Comparison of ENCODE assay signal across 18 cellular contexts in genomic region chr19:49770529-49770928, GRCh38. TPM values are rescaled to one million over a fixed set of nuclear protein-coding genes. Genes with fewer than 3 reads are reported as not detected.
DNase-seq lines count a peak whose midpoint lies in the region; ATAC-seq, FAIRE-seq and TF ChIP-seq lines count a peak whose summit lies in the region.
"Had no signal": no experiment of that assay in that cellular context is flagged by ENCODE, and none has a peak within 500 bp of the region (broad histone marks: within the 10 kb centered on the region; RNA-seq: fewer than 3 reads in every experiment).

No MANE protein-coding gene starts in this region.

- H3K4me1 ChIP-seq in mammary epithelial cell (ENCODE audit: insufficient read depth, low read length), result peaks cover 22% of the 10 kb centered on the region
- no peaks in the 10 kb centered on the region for H3K4me1 ChIP-seq in H9 (ENCODE audit: insufficient read depth, low read length)
- peaks cover 52 to 72% of the 10 kb centered on the region in 2 experiments for H3K4me1 ChIP-seq in K562 (replicated peaks in 1 of 2; ENCODE audit: control insufficient read depth in 2 of 2, insufficient read depth in 2 of 2, low read length in 2 of 2)

- H3K9me3 Mint-ChIP-seq in MCF 10A (ENCODE audit: unreplicated experiment) (no peaks in the 10 kb centered on the region), H9 (no peaks in the 10 kb centered on the region)
- no peaks in the 10 kb centered on the region for H3K9me3 Mint-ChIP-seq in natural killer cell treated with Interleukin-12 subunit alpha and Interleukin-12 subunit beta and Interleukin-15 and Interleukin-18, amount 100 ng/mL, for 72 hours
- H3K9me3 Mint-ChIP-seq: CD14-positive monocyte; CD8-positive, alpha-beta T cell had no signal

- no peak overlapping the region for H3K23ac ChIP-seq in H9 (ENCODE audit: insufficient read length, low read depth, low read length)

- no peak overlapping the region for H2BK5ac ChIP-seq in H9 (ENCODE audit: insufficient read length, low read length)

- H3K27me3 Mint-ChIP-seq in MCF 10A (ENCODE audit: insufficient read depth, unreplicated experiment) (no peaks in the 10 kb centered on the region), H9 (ENCODE audit: low read depth) (no peaks in the 10 kb centered on the region; the same call in 1 of the 2 replicates)
- H3K27me3 Mint-ChIP-seq in natural killer cell treated with Interleukin-12 subunit alpha and Interleukin-12 subunit beta and Interleukin-15 and Interleukin-18, amount 100 ng/mL, for 72 hours, result no peaks in the 10 kb centered on the region

- H3K9me3 ChIP-seq in mammary epithelial cell (replicated peaks; ENCODE audit: insufficient read depth, low read length) (no peaks in the 10 kb centered on the region), H9 (ENCODE audit: control insufficient read depth, low read depth, low read length) (no peaks in the 10 kb centered on the region), K562 (replicated peaks; ENCODE audit: control insufficient read depth, insufficient read depth, low read depth, low read length) (no peaks in the 10 kb centered on the region)
- H3K9me3 ChIP-seq: BLaER1 had no signal

- no peak for TF ChIP-seq CTCF in MCF 10A (IDR thresholded peaks at IDR 0.05; ENCODE audit: unreplicated experiment)
- no peak for TF ChIP-seq CTCF in mammary epithelial cell (conservative IDR thresholded peaks at IDR 0.05 in 1 of 2, IDR thresholded peaks at IDR 0.05 in 1 of 2; ENCODE audit: extremely low read depth in 1 of 2, insufficient read depth in 1 of 2, low read depth in 1 of 2, low read length in 2 of 2)
- no peak for TF ChIP-seq CTCF in H9 (conservative IDR thresholded peaks at IDR 0.05)
- TF ChIP-seq CTCF in K562 (IDR thresholded peaks at IDR 0.05 in 2 of 3, conservative IDR thresholded peaks at IDR 0.05 in 1 of 3; ENCODE audit: insufficient read depth in 2 of 3, low read depth in 1 of 3, low read length in 3 of 3), result no peak

- in situ Hi-C loops in mammary epithelial cell (cut with MboI; ENCODE audit: low sequenced_read_pairs in 2 of 2) (no loop called here), K562 (cut with MboI) (no loop called here)

- no peak for FAIRE-seq in K562 (lab: Jason Lieb, UNC)

- H4K91ac ChIP-seq in H9 (ENCODE audit: insufficient read length, low read depth, low read length), result no peak overlapping the region

- H2BK120ac ChIP-seq in H9 (ENCODE audit: low read depth, low read length, poor library complexity, severe bottlenecking), result no peak overlapping the region

- H2BK20ac ChIP-seq in H9 (ENCODE audit: low read depth, low read length, poor library complexity, severe bottlenecking), result no peak overlapping the region

- H3K14ac ChIP-seq in H9 (ENCODE audit: insufficient read depth, low read length), result no peak overlapping the region

- no peak overlapping the region for H3K4ac ChIP-seq in H9 (ENCODE audit: low read depth, low read length)

- 95% methylated on average over 7 of the region's 8 CpGs for WGBS in mammary epithelial cell (ENCODE audit: low coverage, missing lambda C conversion rate)
- WGBS in H9 (ENCODE audit: extremely low coverage, insufficient read length, low lambda C conversion rate), result no CpG with 5 or more reads among the region's 8 CpGs
- WGBS in K562 (ENCODE audit: insufficient coverage, low coverage, missing lambda C conversion rate), result 60% methylated on average over 8 of the region's 8 CpGs

- intact Hi-C loops in MCF 10A (cut with micrococcal nuclease) (no loop called here), mammary epithelial cell (cut with micrococcal nuclease) (no loop called here), K562 (cut with micrococcal nuclease) (no loop called here)

- H3K36me3 ChIP-seq in mammary epithelial cell (ENCODE audit: insufficient read depth, low read length) (no peaks in the 10 kb centered on the region), K562 (ENCODE audit: control insufficient read depth, insufficient read depth, low read length) (peaks cover 50% of the 10 kb centered on the region)

- H3K27ac ChIP-seq in mammary epithelial cell (ENCODE audit: insufficient read depth, low read depth, low read length) (no peak overlapping the region), H9 (ENCODE audit: insufficient read length, low read depth, low read length) (no peak overlapping the region), K562 (ENCODE audit: extremely low read depth, low read depth, low read length) (peak overlapping the region; percentile 1; the same call in 1 of the 3 replicates)
- H3K27ac ChIP-seq: BLaER1 had no signal

- H3K27me3 ChIP-seq in mammary epithelial cell (ENCODE audit: insufficient read depth, low read length), result no peaks in the 10 kb centered on the region
- no peaks in the 10 kb centered on the region for H3K27me3 ChIP-seq in H9 (ENCODE audit: insufficient read depth, low read length)
- no peaks in the 10 kb centered on the region for H3K27me3 ChIP-seq in K562 (ENCODE audit: control insufficient read depth in 2 of 2, insufficient read depth in 2 of 2, low read length in 2 of 2)
- H3K27me3 ChIP-seq: BLaER1 had no signal

- H3K27ac Mint-ChIP-seq in MCF 10A (ENCODE audit: low read depth, unreplicated experiment), result peak overlapping the region; percentile 27
- peak overlapping the region in 2 of 3 experiments; percentile 29 to 42; a peak in 1 of 7 replicates for H3K27ac Mint-ChIP-seq in H9
- H3K27ac Mint-ChIP-seq in natural killer cell treated with Interleukin-12 subunit alpha and Interleukin-12 subunit beta and Interleukin-15 and Interleukin-18, amount 100 ng/mL, for 72 hours, result peak overlapping the region in 1 of 2 donors; percentile 83
- H3K27ac Mint-ChIP-seq: CD8-positive, alpha-beta T cell had no signal

- BruUV-seq in MCF 10A (replicated peaks; lab: Mats Ljungman, UMichigan), result no TSS peak
- BruUV-seq in mammary epithelial cell (replicated peaks; lab: Mats Ljungman, UMichigan), result no TSS peak
- no TSS peak for BruUV-seq in K562 (replicated peaks; lab: Mats Ljungman, UMichigan)

- no peak overlapping the region for H4K8ac ChIP-seq in H9 (replicated peaks; ENCODE audit: insufficient read length, low read depth, low read length)

- H2AK5ac ChIP-seq in H9 (ENCODE audit: insufficient read length, low read length), result no peak overlapping the region

- ATAC-seq in K562, result no peak
- ATAC-seq in natural killer cell treated with Interleukin-12 subunit alpha and Interleukin-12 subunit beta and Interleukin-15 and Interleukin-18, amount 100 ng/mL, for 72 hours, result no peak
- ATAC-seq: CD8-positive, alpha-beta T cell had no signal

- no peak for TF ChIP-seq POLR2A in K562 (conservative IDR thresholded peaks at IDR 0.05)

- H3K9me1 ChIP-seq in K562 (ENCODE audit: control insufficient read depth, insufficient read depth, low read length), result no peaks in the 10 kb centered on the region

- POLR2A ChIA-PET in MCF 10A (lab: Yijun Ruan, JAX) (interaction anchor here (0.9 kb wide), 1 partner anchor 47 kb away, joined by 3 read pairs; the partner anchor contains the start of gene MED25), K562 (lab: Yijun Ruan, JAX) (no interaction called here)

- peaks cover 22% of the 10 kb centered on the region for H3K36me3 Mint-ChIP-seq in MCF 10A (ENCODE audit: insufficient read depth, unreplicated experiment)
- H3K36me3 Mint-ChIP-seq in H9 (ENCODE audit: insufficient read depth in 1 of 3, low read depth in 3 of 3), result peaks cover 2 to 13% (median 6%) of the 10 kb centered on the region in 3 experiments; a peak in 6 of 7 replicates
- no peaks in the 10 kb centered on the region for H3K36me3 Mint-ChIP-seq in natural killer cell treated with Interleukin-12 subunit alpha and Interleukin-12 subunit beta and Interleukin-15 and Interleukin-18, amount 100 ng/mL, for 72 hours

- H3K4me3 Mint-ChIP-seq in MCF 10A (ENCODE audit: unreplicated experiment) (no peak overlapping the region), H9 (no peak overlapping the region)
- H3K4me3 Mint-ChIP-seq in natural killer cell treated with Interleukin-12 subunit alpha and Interleukin-12 subunit beta and Interleukin-15 and Interleukin-18, amount 100 ng/mL, for 72 hours, result peak overlapping the region; percentile 29
- H3K4me3 Mint-ChIP-seq: CD14-positive monocyte; CD8-positive, alpha-beta T cell had no signal

- H3K23me2 ChIP-seq in H9 (ENCODE audit: insufficient read length, low read depth, low read length, poor library complexity, severe bottlenecking), result peaks cover 12% of the 10 kb centered on the region

- H3K79me2 ChIP-seq in mammary epithelial cell (ENCODE audit: insufficient read depth, low read length), result peaks cover 69% of the 10 kb centered on the region
- H3K79me2 ChIP-seq in H9 (ENCODE audit: insufficient read depth, low read length), result peaks cover 4% of the 10 kb centered on the region; the same call in 1 of the 2 replicates
- peaks cover 79% of the 10 kb centered on the region for H3K79me2 ChIP-seq in K562 (ENCODE audit: control insufficient read depth, insufficient read depth, low read length)

- H3K9ac ChIP-seq in mammary epithelial cell (ENCODE audit: insufficient read depth, low read length) (no peak overlapping the region), H9 (ENCODE audit: extremely low read depth, insufficient read length, low read length) (no peak overlapping the region), K562 (ENCODE audit: insufficient read depth in 1 of 2, low read depth in 2 of 2, low read length in 2 of 2) (peak overlapping the region in 1 of 2 experiments; percentile 81; a peak in 1 of 4 replicates)
- H3K9ac ChIP-seq: BLaER1 had no signal

- H3K18ac ChIP-seq in H9 (ENCODE audit: insufficient read length, low read depth, low read length), result no peak overlapping the region

- H3K4me3 ChIP-seq in mammary epithelial cell (replicated peaks in 1 of 3; ENCODE audit: insufficient read depth in 1 of 3, low read depth in 2 of 3, low read length in 3 of 3), result no peak overlapping the region
- no peak overlapping the region for H3K4me3 ChIP-seq in K562
- H3K4me3 ChIP-seq: BLaER1 had no signal

- dilution Hi-C loops in mammary epithelial cell (cut with HindIII; ENCODE audit: low sequenced_read_pairs), result no loop called here

- no peaks in the 10 kb centered on the region for H4K20me1 ChIP-seq in mammary epithelial cell (ENCODE audit: insufficient read depth, low read length)
- H4K20me1 ChIP-seq in H9 (ENCODE audit: control insufficient read depth, insufficient read depth, insufficient read length), result no peaks in the 10 kb centered on the region
- H4K20me1 ChIP-seq in K562 (replicated peaks; ENCODE audit: control insufficient read depth, insufficient read depth, low read length), result peaks cover 3% of the 10 kb centered on the region; the same call in 1 of the 2 replicates

- no peak overlapping the region for H3K4me2 ChIP-seq in mammary epithelial cell (ENCODE audit: insufficient read depth, low read depth, low read length)
- no peak overlapping the region for H3K4me2 ChIP-seq in H9 (ENCODE audit: insufficient read depth, insufficient read length, low read length)
- 0 out of 2 replicates have a peak overlapping the region, but pooled peaks have one; percentile 16 for H3K4me2 ChIP-seq in K562 (ENCODE audit: insufficient read depth, low read length)
- H3K4me2 ChIP-seq: BLaER1 had no signal

- CTCF ChIA-PET in MCF 10A (lab: Yijun Ruan, JAX), result interaction anchor here (0.6 kb wide), 1 partner anchor 1856 kb away, joined by 3 read pairs; no protein-coding TSS in a partner anchor
- CTCF ChIA-PET in mammary epithelial cell (lab: Charles Lee; ENCODE audit: low non-redundant PET), result no interaction called here
- CTCF ChIA-PET in K562 (lab: Yijun Ruan, JAX; ENCODE audit: low intra/inter-chr PET ratio), result no interaction called here

- peaks cover 37% of the 10 kb centered on the region for H3K4me1 Mint-ChIP-seq in MCF 10A (ENCODE audit: insufficient read depth, unreplicated experiment)
- H3K4me1 Mint-ChIP-seq in H9, result peaks cover 20 to 22% of the 10 kb centered on the region in 2 experiments
- peaks cover 52 to 60% of the 10 kb centered on the region in 2 donors for H3K4me1 Mint-ChIP-seq in natural killer cell treated with Interleukin-12 subunit alpha and Interleukin-12 subunit beta and Interleukin-15 and Interleukin-18, amount 100 ng/mL, for 72 hours (ENCODE audit: low read depth in 2 of 2)

- TF ChIP-seq RAD21 in K562 (CRISPR knock-in tag; conservative IDR thresholded peaks at IDR 0.05 in 1 of 2, IDR thresholded peaks at IDR 0.05 in 1 of 2), result no peak

- DNase-seq in MCF 10A (ENCODE audit: unreplicated experiment) (no peak), mammary epithelial cell (no peak), H9 (no peak), K562 (ENCODE audit: extremely low read depth in 1 of 4, low spot score in 3 of 4) (peak in 1 of 4 experiments; percentile 50), ureter (ENCODE audit: low spot score) (no peak), foreskin melanocyte (no peak), NOMO-1 (lab: John Stamatoyannopoulos, UW; ENCODE audit: unreplicated experiment in 2 of 2) (no peak)
- no peak for DNase-seq in natural killer cell treated with Interleukin-12 subunit alpha and Interleukin-12 subunit beta and Interleukin-15 and Interleukin-18, amount 100 ng/mL, for 72 hours (ENCODE audit: low spot score)
- DNase-seq: 8988T; Calu3; CD8-positive, alpha-beta T cell; DMS79 treated with DMSO at 0.1 percent for 48 hours; GF-D8; GOT3 had no signal

- H2BK15ac ChIP-seq in H9 (ENCODE audit: low read depth, low read length), result no peak overlapping the region

- H3K79me1 ChIP-seq in H9 (ENCODE audit: insufficient read depth, low read depth, low read length, poor library complexity, severe bottlenecking), result peaks cover 7% of the 10 kb centered on the region

- no peak overlapping the region for H2BK12ac ChIP-seq in H9 (ENCODE audit: insufficient read length, low read depth, low read length)

- H3T11ph ChIP-seq in H9 (ENCODE audit: low read length), result no peak overlapping the region

- no peak overlapping the region for H2AFZ ChIP-seq in mammary epithelial cell (ENCODE audit: low read depth, low read length)
- no peak overlapping the region for H2AFZ ChIP-seq in H9 (ENCODE audit: low read length)
- H2AFZ ChIP-seq in K562 (ENCODE audit: low read depth, low read length), result no peak overlapping the region

- no peak for TF ChIP-seq EP300 in K562 (IDR thresholded peaks at IDR 0.05; ENCODE audit: low read length)

- no peak overlapping the region for H4K5ac ChIP-seq in H9 (ENCODE audit: insufficient read length, low read depth, low read length)

- no peak overlapping the region for H3K56ac ChIP-seq in H9 (ENCODE audit: insufficient read length, low read depth, low read length)

RNA-seq across cellular contexts. Expression of gene AP2A1, which starts 3.7 kb away (rescaled TPM):
- total RNA-seq in MCF 10A (2022), result 70.5 and 80.0 TPM in 2 replicates
- total RNA-seq in mammary epithelial cell, result 10 to 100 TPM; 70.3 to 98.8 TPM
- 78.2 TPM for polyA plus RNA-seq in mammary epithelial cell
- polyA minus RNA-seq in mammary epithelial cell, result 70.8 TPM
- 108 and 109 TPM in 2 replicates for total RNA-seq in H9 (2021)
- 142 and 352 TPM in 2 replicates for total RNA-seq in K562 (2011; cell fraction: chromatin; rRNA removed; ENCODE audit: low replicate concordance)
- 179 and 183 TPM in 2 replicates for total RNA-seq in K562 (2011; cell fraction: nucleolus; rRNA removed)
- total RNA-seq in K562 (2011; cell fraction: nucleoplasm; rRNA removed), result 173 and 215 TPM in 2 replicates
- total RNA-seq in K562 (2014; rRNA removed), result 77.6 and 109 TPM in 2 replicates
- total RNA-seq in K562 (2014; rRNA removed; fragmentation: Illumina TruSeq; extraction: Trizol), result 21.5 and 23.4 TPM in 2 replicates
- total RNA-seq in K562 (2015; rRNA removed; fragmentation: Illumina TruSeq; extraction: Trizol), result 29.1 and 31.8 TPM in 2 replicates
- total RNA-seq in K562 (2021), result 138 and 150 TPM in 2 replicates
- 31.9 and 75.2 TPM in 2 replicates for polyA plus RNA-seq in K562 (2011; rRNA removed)
- polyA plus RNA-seq in K562 (2011; cell fraction: cytosol; rRNA removed), result 57.0 and 118 TPM in 2 replicates
- 98.4 and 141 TPM in 2 replicates for polyA plus RNA-seq in K562 (2011; cell fraction: nucleus; rRNA removed)
- 97.7 and 117 TPM in 2 replicates for polyA plus RNA-seq in K562 (2012)
- 47.0 and 81.3 TPM in 2 replicates for polyA plus RNA-seq in K562 (2014; fragmentation: Illumina TruSeq; extraction: Trizol)
- polyA plus RNA-seq in K562 (2014; fragmentation: Nextera tagmentation; extraction: Ambion mirVana), result 1 to 10 TPM in 1 of 2 experiments, under 1 TPM in 1; 0.55 to 1.5 TPM
- 89.6 and 91.9 TPM in 2 replicates for polyA plus RNA-seq in K562 (2014; rRNA removed)
- polyA minus RNA-seq in K562 (2011; rRNA and poly(A)+ RNA removed), result 65.8 and 75.2 TPM in 2 replicates
- polyA minus RNA-seq in K562 (2011; cell fraction: cytosol; rRNA and poly(A)+ RNA removed), result 102 and 161 TPM in 2 replicates
- polyA minus RNA-seq in K562 (2011; cell fraction: nucleus; rRNA and poly(A)+ RNA removed), result 54.4 and 66.2 TPM in 2 replicates
- total RNA-seq in natural killer cell treated with Interleukin-12 subunit alpha and Interleukin-12 subunit beta and Interleukin-15 and Interleukin-18, amount 100 ng/mL, for 72 hours, result 100 to 1,000 TPM; 131 to 142 TPM
- total RNA-seq in ureter, result 66.6 TPM

RNA-seq across cellular contexts. Expression of gene TSKS, which starts 7.4 kb away (rescaled TPM):
- total RNA-seq in MCF 10A (2022), result not detected in 2 replicates
- not detected for total RNA-seq in mammary epithelial cell
- polyA plus RNA-seq in mammary epithelial cell, result not detected
- not detected for polyA minus RNA-seq in mammary epithelial cell
- 0.28 and 0.37 TPM in 2 replicates for total RNA-seq in H9 (2021)
- 3.2 and 5.6 TPM in 2 replicates for total RNA-seq in K562 (2011; cell fraction: chromatin; rRNA removed; ENCODE audit: low replicate concordance)
- 4.0 and 5.0 TPM in 2 replicates for total RNA-seq in K562 (2011; cell fraction: nucleolus; rRNA removed)
- 2.4 TPM in 2 replicates for total RNA-seq in K562 (2011; cell fraction: nucleoplasm; rRNA removed)
- 3.3 and 4.5 TPM in 2 replicates for total RNA-seq in K562 (2014; rRNA removed)
- 0.64 and 0.80 TPM in 2 replicates for total RNA-seq in K562 (2014; rRNA removed; fragmentation: Illumina TruSeq; extraction: Trizol)
- total RNA-seq in K562 (2015; rRNA removed; fragmentation: Illumina TruSeq; extraction: Trizol), result 1.2 and 1.3 TPM in 2 replicates
- total RNA-seq in K562 (2021), result 2.3 and 2.4 TPM in 2 replicates
- 0.75 and 1.4 TPM in 2 replicates for polyA plus RNA-seq in K562 (2011; rRNA removed)
- polyA plus RNA-seq in K562 (2011; cell fraction: cytosol; rRNA removed), result 1.0 and 1.6 TPM in 2 replicates
- 2.7 and 3.3 TPM in 2 replicates for polyA plus RNA-seq in K562 (2011; cell fraction: nucleus; rRNA removed)
- polyA plus RNA-seq in K562 (2012), result 2.9 and 4.5 TPM in 2 replicates
- polyA plus RNA-seq in K562 (2014; fragmentation: Illumina TruSeq; extraction: Trizol), result 0.70 and 1.2 TPM in 2 replicates
- under 1 TPM; 0.14 to 0.35 TPM for polyA plus RNA-seq in K562 (2014; fragmentation: Nextera tagmentation; extraction: Ambion mirVana)
- polyA plus RNA-seq in K562 (2014; rRNA removed), result 1.9 and 2.2 TPM in 2 replicates
- 0.42 and 0.49 TPM in 2 replicates for polyA minus RNA-seq in K562 (2011; rRNA and poly(A)+ RNA removed)
- 0.86 and 1.0 TPM in 2 replicates for polyA minus RNA-seq in K562 (2011; cell fraction: cytosol; rRNA and poly(A)+ RNA removed)
- 1.4 and 2.2 TPM in 2 replicates for polyA minus RNA-seq in K562 (2011; cell fraction: nucleus; rRNA and poly(A)+ RNA removed)
- under 1 TPM; 0.38 to 0.53 TPM for total RNA-seq in natural killer cell treated with Interleukin-12 subunit alpha and Interleukin-12 subunit beta and Interleukin-15 and Interleukin-18, amount 100 ng/mL, for 72 hours
- 0.44 TPM for total RNA-seq in ureter
- total RNA-seq: A673, Calu3 had no signal
- polyA plus RNA-seq: AG04450 had no signal

RNA-seq across cellular contexts. Expression of gene FUZ, which starts 42.6 kb away (rescaled TPM):
- total RNA-seq in MCF 10A (2022) (10.9 and 19.0 TPM in 2 replicates), mammary epithelial cell (10 to 100 TPM in 1 of 2 donors, 1 to 10 TPM in 1; 9.2 to 10.8 TPM), H9 (2021) (25.1 and 29.7 TPM in 2 replicates), K562 (2014; rRNA removed) (6.6 and 10.6 TPM in 2 replicates), K562 (2014; rRNA removed; fragmentation: Illumina TruSeq; extraction: Trizol) (1.9 and 3.5 TPM in 2 replicates), K562 (2015; rRNA removed; fragmentation: Illumina TruSeq; extraction: Trizol) (2.9 and 3.8 TPM in 2 replicates), K562 (2021) (6.7 and 7.6 TPM in 2 replicates), ureter (13.0 TPM)
- polyA plus RNA-seq in mammary epithelial cell (9.0 TPM), K562 (2011; rRNA removed) (2.7 and 3.6 TPM in 2 replicates), K562 (2014; fragmentation: Illumina TruSeq; extraction: Trizol) (3.2 and 4.5 TPM in 2 replicates), K562 (2014; fragmentation: Nextera tagmentation; extraction: Ambion mirVana) (under 1 TPM in 1 of 2 experiments, not detected in 1; 0.17 TPM), K562 (2014; rRNA removed) (4.7 and 11.5 TPM in 2 replicates)
- 34.3 TPM for polyA minus RNA-seq in mammary epithelial cell
- 5.3 and 13.3 TPM in 2 replicates for total RNA-seq in K562 (2011; cell fraction: chromatin; rRNA removed; ENCODE audit: low replicate concordance)
- 8.2 and 9.1 TPM in 2 replicates for total RNA-seq in K562 (2011; cell fraction: nucleolus; rRNA removed)
- total RNA-seq in K562 (2011; cell fraction: nucleoplasm; rRNA removed), result 8.2 and 8.4 TPM in 2 replicates
- 4.8 and 5.7 TPM in 2 replicates for polyA plus RNA-seq in K562 (2011; cell fraction: cytosol; rRNA removed)
- polyA plus RNA-seq in K562 (2011; cell fraction: nucleus; rRNA removed), result 7.4 and 9.5 TPM in 2 replicates
- polyA plus RNA-seq in K562 (2012), result 6.3 and 6.4 TPM in 2 replicates
- polyA minus RNA-seq in K562 (2011; rRNA and poly(A)+ RNA removed), result 2.0 and 2.2 TPM in 2 replicates
- 2.6 and 6.6 TPM in 2 replicates for polyA minus RNA-seq in K562 (2011; cell fraction: cytosol; rRNA and poly(A)+ RNA removed)
- polyA minus RNA-seq in K562 (2011; cell fraction: nucleus; rRNA and poly(A)+ RNA removed), result 1.2 and 3.7 TPM in 2 replicates
- 10 to 100 TPM; 10.7 to 18.0 TPM for total RNA-seq in natural killer cell treated with Interleukin-12 subunit alpha and Interleukin-12 subunit beta and Interleukin-15 and Interleukin-18, amount 100 ng/mL, for 72 hours

RNA-seq across cellular contexts. Expression of gene MED25, which starts 47.6 kb away (rescaled TPM):
- total RNA-seq in MCF 10A (2022) (39.9 and 43.2 TPM in 2 replicates), mammary epithelial cell (10 to 100 TPM; 18.3 to 51.8 TPM), H9 (2021) (76.7 and 77.5 TPM in 2 replicates), K562 (2014; rRNA removed) (19.3 and 30.1 TPM in 2 replicates), K562 (2014; rRNA removed; fragmentation: Illumina TruSeq; extraction: Trizol) (15.7 and 17.1 TPM in 2 replicates), K562 (2015; rRNA removed; fragmentation: Illumina TruSeq; extraction: Trizol) (14.5 and 16.0 TPM in 2 replicates), K562 (2021) (83.5 and 93.9 TPM in 2 replicates), ureter (42.2 TPM)
- polyA plus RNA-seq in mammary epithelial cell (29.7 TPM), K562 (2011; rRNA removed) (23.0 and 31.0 TPM in 2 replicates), K562 (2014; fragmentation: Illumina TruSeq; extraction: Trizol) (56.7 and 72.9 TPM in 2 replicates), K562 (2014; fragmentation: Nextera tagmentation; extraction: Ambion mirVana) (1 to 10 TPM; 4.1 to 4.4 TPM), K562 (2014; rRNA removed) (37.8 and 40.3 TPM in 2 replicates)
- polyA minus RNA-seq in mammary epithelial cell, result 45.4 TPM
- 109 and 190 TPM in 2 replicates for total RNA-seq in K562 (2011; cell fraction: chromatin; rRNA removed; ENCODE audit: low replicate concordance)
- total RNA-seq in K562 (2011; cell fraction: nucleolus; rRNA removed), result 97.8 and 99.2 TPM in 2 replicates
- total RNA-seq in K562 (2011; cell fraction: nucleoplasm; rRNA removed), result 109 and 111 TPM in 2 replicates
- 18.3 and 19.6 TPM in 2 replicates for polyA plus RNA-seq in K562 (2011; cell fraction: cytosol; rRNA removed)
- 111 and 131 TPM in 2 replicates for polyA plus RNA-seq in K562 (2011; cell fraction: nucleus; rRNA removed)
- polyA plus RNA-seq in K562 (2012), result 57.3 and 63.8 TPM in 2 replicates
- polyA minus RNA-seq in K562 (2011; rRNA and poly(A)+ RNA removed), result 20.8 and 22.4 TPM in 2 replicates
- polyA minus RNA-seq in K562 (2011; cell fraction: cytosol; rRNA and poly(A)+ RNA removed), result 35.9 and 50.9 TPM in 2 replicates
- polyA minus RNA-seq in K562 (2011; cell fraction: nucleus; rRNA and poly(A)+ RNA removed), result 38.8 and 53.6 TPM in 2 replicates
- 10 to 100 TPM; 48.0 to 64.6 TPM for total RNA-seq in natural killer cell treated with Interleukin-12 subunit alpha and Interleukin-12 subunit beta and Interleukin-15 and Interleukin-18, amount 100 ng/mL, for 72 hours
